Comparison of ENCODE assay signal across 10 cellular contexts in the genomic region with DNA sequence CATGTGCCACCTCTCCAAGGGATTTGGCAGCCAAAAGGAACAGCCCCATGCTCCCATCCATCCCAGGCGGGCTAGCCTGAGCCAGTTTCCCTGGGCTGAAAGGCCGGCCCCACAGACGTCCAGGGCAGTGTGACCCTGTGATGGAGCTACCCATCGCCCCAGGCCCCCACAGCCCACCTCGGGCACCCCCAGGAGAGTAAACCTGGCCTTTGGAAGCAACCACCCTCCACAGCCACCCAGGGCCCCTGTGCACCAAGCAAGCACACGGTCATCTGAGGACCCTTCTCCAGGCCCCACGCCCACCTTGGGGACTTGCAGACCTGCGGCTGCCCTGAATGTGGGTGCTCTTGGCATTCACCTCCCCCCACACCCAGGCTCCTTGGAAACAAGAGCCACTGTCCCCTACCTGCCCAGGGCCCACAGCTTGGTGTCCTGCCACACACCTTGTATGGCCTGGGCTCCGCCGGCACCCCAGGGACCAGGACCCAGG. TPM values are rescaled to one million over a fixed set of nuclear protein-coding genes. Genes with fewer than 3 reads are reported as not detected.
DNase-seq lines count a peak whose midpoint lies in the region; ATAC-seq and TF ChIP-seq lines count a peak whose summit lies in the region.
"Had no signal": no experiment of that assay in that cellular context is flagged by ENCODE, and none has a peak within 500 bp of the region (broad histone marks: within the 10 kb centered on the region; RNA-seq: fewer than 3 reads in every experiment).

No MANE protein-coding gene starts in this region.

- H3K9me3 ChIP-seq in BLaER1 (no peaks in the 10 kb centered on the region), ascending aorta (no peaks in the 10 kb centered on the region), sigmoid colon (no peaks in the 10 kb centered on the region)

- no peak for TF ChIP-seq POLR2A in sigmoid colon (IDR thresholded peaks at IDR 0.05)

- no peak for TF ChIP-seq EP300 in sigmoid colon (IDR thresholded peaks at IDR 0.05)

- ATAC-seq in foreskin keratinocyte (no peak), HG02938 (IDR thresholded peaks at IDR 0.05; ENCODE audit: unreplicated experiment) (no peak), GM18520 (IDR thresholded peaks at IDR 0.05; ENCODE audit: unreplicated experiment) (no peak)

- no peak overlapping the region for H3K9ac ChIP-seq in BLaER1

- 86 to 91% methylated on average over 10 of the region's 10 CpGs for WGBS in sigmoid colon, 2 donors

- H3K36me3 ChIP-seq in BLaER1 = no peaks in the 10 kb centered on the region
- no peaks in the 10 kb centered on the region for H3K36me3 ChIP-seq in ascending aorta
- H3K36me3 ChIP-seq in sigmoid colon = no peaks in the 10 kb centered on the region

- H3K4me2 ChIP-seq in BLaER1 = peak overlapping the region; percentile 85; the same call in 1 of the 2 replicates

- peaks cover 59% of the 10 kb centered on the region for H3K4me1 ChIP-seq in BLaER1
- peaks cover 31 to 55% of the 10 kb centered on the region in 2 donors for H3K4me1 ChIP-seq in ascending aorta
- peaks cover 18% of the 10 kb centered on the region for H3K4me1 ChIP-seq in foreskin keratinocyte
- H3K4me1 ChIP-seq in sigmoid colon = peaks cover 0 to 92% (median 90%) of the 10 kb centered on the region in 4 donors

- H3K27me3 ChIP-seq in BLaER1 = no peaks in the 10 kb centered on the region
- no peaks in the 10 kb centered on the region for H3K27me3 ChIP-seq in ascending aorta
- no peaks in the 10 kb centered on the region for H3K27me3 ChIP-seq in foreskin keratinocyte
- H3K27me3 ChIP-seq in sigmoid colon = no peaks in the 10 kb centered on the region

- no peak overlapping the region for H3K4me3 ChIP-seq in BLaER1
- no peak overlapping the region for H3K4me3 ChIP-seq in ascending aorta
- peak overlapping the region; percentile 49 to 64 (median 56) for H3K4me3 ChIP-seq in sigmoid colon

- H4K20me1 ChIP-seq in BLaER1 = peaks cover 5% of the 10 kb centered on the region; the same call in 1 of the 2 replicates

- no peak for TF ChIP-seq CTCF in ascending aorta (IDR thresholded peaks at IDR 0.05)
- TF ChIP-seq CTCF in foreskin keratinocyte (conservative IDR thresholded peaks at IDR 0.05) = no peak
- TF ChIP-seq CTCF in sigmoid colon (IDR thresholded peaks at IDR 0.05) = no peak

- DNase-seq in ascending aorta (ENCODE audit: low spot score in 2 of 2) (no peak), foreskin keratinocyte (no peak), sigmoid colon (no peak), NCI-H2196 (lab: John Stamatoyannopoulos, UW; ENCODE audit: unreplicated experiment) (no peak), NCI-H1930 (lab: John Stamatoyannopoulos, UW) (no peak)
- DNase-seq: T-helper 2 cell had no signal

- H3K27ac ChIP-seq in BLaER1 (no peak overlapping the region), ascending aorta (peak overlapping the region; percentile 92 to 97), foreskin keratinocyte (peak overlapping the region; percentile 97), sigmoid colon (peak overlapping the region; percentile 90 to 97 (median 96))

- intact Hi-C loops in ascending aorta (cut with DNase I) (loop anchor here (5.0 to 10.0 kb wide), 4 partner anchors 142 to 333 kb away; partner anchors contain the start of genes BRF1, BTBD6 and INF2), sigmoid colon (cut with DNase I) (no loop called here)

RNA-seq across cellular contexts. Expression of gene AHNAK2, which starts 8.4 kb away (rescaled TPM):
- total RNA-seq in ascending aorta (35.5 TPM), foreskin keratinocyte (183 and 225 TPM in 2 replicates), sigmoid colon (100 to 1,000 TPM in 3 of 4 donors, 10 to 100 TPM in 1; 81.9 to 218 (median 129) TPM)
- polyA plus RNA-seq in foreskin keratinocyte (73.0 and 79.4 TPM in 2 replicates), sigmoid colon (10 to 100 TPM in 1 of 3 donors, 1 to 10 TPM in 1, under 1 TPM in 1; 0.23 to 12.4 (median 2.4) TPM)

RNA-seq across cellular contexts. Expression of gene CLBA1, which starts 15.8 kb away (rescaled TPM):
- total RNA-seq in ascending aorta = 18.1 TPM
- total RNA-seq in foreskin keratinocyte = 7.4 and 8.3 TPM in 2 replicates
- 6.1 and 6.8 TPM in 2 replicates for polyA plus RNA-seq in foreskin keratinocyte
- total RNA-seq in sigmoid colon = 1 to 10 TPM; 3.2 to 5.1 (median 3.6) TPM
- 1 to 10 TPM; 2.8 to 8.4 (median 3.0) TPM for polyA plus RNA-seq in sigmoid colon

RNA-seq across cellular contexts. Expression of gene PLD4, which starts 45.1 kb away (rescaled TPM):
- total RNA-seq in ascending aorta (not detected), foreskin keratinocyte (not detected in 2 replicates), sigmoid colon (1 to 10 TPM in 1 of 4 donors, under 1 TPM in 3; 0.28 to 1.5 (median 0.60) TPM)
- polyA plus RNA-seq in foreskin keratinocyte (0.02 and 0.03 TPM in 2 replicates), sigmoid colon (1 to 10 TPM in 1 of 3 donors, not detected in 2; 7.1 TPM)
- total RNA-seq: activated CD8-positive, alpha-beta memory T cell treated with anti-CD3 and anti-CD28 coated beads for 36 hours had no signal

RNA-seq across cellular contexts. Expression of gene CDCA4, which starts 51.1 kb away (rescaled TPM):
- total RNA-seq in ascending aorta = 2.3 TPM
- 74.1 and 81.5 TPM in 2 replicates for total RNA-seq in foreskin keratinocyte
- 70.3 TPM in 2 replicates for polyA plus RNA-seq in foreskin keratinocyte
- total RNA-seq in sigmoid colon = 1 to 10 TPM; 5.0 to 7.6 (median 5.6) TPM
- polyA plus RNA-seq in sigmoid colon = 10 to 100 TPM in 1 of 3 donors, 1 to 10 TPM in 2; 2.4 to 11.3 (median 3.9) TPM

Comparison
In these comparisons a context has a peak if more than half of its experiments do, and no peak if none do; other contexts are left out.
1. H3K4me3 ChIP-seq: peak in sigmoid colon (4 of 4); none in BLaER1 (single experiment) and ascending aorta (0 of 2).